Comparison of ENCODE assay signal across 11 cellular contexts in genomic region chr14:104693482-104694431, GRCh38. TPM values are rescaled to one million over a fixed set of nuclear protein-coding genes. Genes with fewer than 3 reads are reported as not detected.
A peak's percentile ranks its signal among the peaks of the same experiment; 100 is the strongest.
DNase-seq lines count a peak whose midpoint lies in the region; ATAC-seq and TF ChIP-seq lines count a peak whose summit lies in the region.
"Had no signal": no experiment of that assay in that cellular context is flagged by ENCODE, and none has a peak within 500 bp of the region (broad histone marks: within the 10 kb centered on the region; RNA-seq: fewer than 3 reads in every experiment).

No MANE protein-coding gene starts in this region.

- no peak overlapping the region for H3K4me3 Mint-ChIP-seq in activated naive CD4-positive, alpha-beta T cell treated with anti-CD3 and anti-CD28 coated beads for 36 hours
- H3K4me3 Mint-ChIP-seq in activated T-helper 2 cell treated with anti-CD3 and anti-CD28 coated beads, Interferon-gamma antibody, Interleukin-2, Interleukin-4, amounts not matched to agents 10 μg/mL and 5 μg/mL and 100 μg/mL, durations not matched to agents 14 hours and 24 hours and 36 hours (ENCODE audit: low read depth) = peak overlapping the region; percentile 60

- ATAC-seq in right lobe of liver (peak; percentile 54 to 69 (median 63)), left colon (no peak)

- WGBS in right lobe of liver (ENCODE audit: insufficient coverage, low coverage, low lambda C conversion rate, missing lambda C conversion rate) = 89% methylated on average over 3 of the region's 26 CpGs
- 75% methylated on average over 8 of the region's 26 CpGs for WGBS in suprapubic skin

- no peak for DNase-seq in activated naive CD4-positive, alpha-beta T cell treated with anti-CD3 and anti-CD28 coated beads for 36 hours
- DNase-seq in activated naive CD4-positive, alpha-beta T cell treated with anti-CD3 and anti-CD28 coated beads, Interleukin-2, amount 50 U/mL, for 16 hours = no peak
- DNase-seq in activated T-helper 2 cell treated with anti-CD3 and anti-CD28 coated beads, Interferon-gamma antibody, Interleukin-2, Interleukin-4, amounts not matched to agents 10 μg/mL and 5 μg/mL and 100 μg/mL, durations not matched to agents 14 hours and 24 hours and 36 hours (ENCODE audit: low spot score) = no peak
- DNase-seq in right lobe of liver (peak; percentile 84 to 92 (median 91)), suprapubic skin (ENCODE audit: low spot score in 2 of 2) (no peak), left colon (no peak), DMS153 (lab: John Stamatoyannopoulos, UW) (no peak), ascending aorta (ENCODE audit: low spot score in 2 of 2) (no peak)
- DNase-seq: activated CD8-positive, alpha-beta memory T cell treated with anti-CD3 and anti-CD28 coated beads for 24 hours; H7; NCI-H524 had no signal

- no peaks in the 10 kb centered on the region for H3K9me3 Mint-ChIP-seq in activated naive CD4-positive, alpha-beta T cell treated with anti-CD3 and anti-CD28 coated beads for 36 hours
- no peaks in the 10 kb centered on the region for H3K9me3 Mint-ChIP-seq in activated T-helper 2 cell treated with anti-CD3 and anti-CD28 coated beads, Interferon-gamma antibody, Interleukin-2, Interleukin-4, amounts not matched to agents 10 μg/mL and 5 μg/mL and 100 μg/mL, durations not matched to agents 14 hours and 24 hours and 36 hours

- CTCF ChIA-PET in activated naive CD4-positive, alpha-beta T cell treated with anti-CD3 and anti-CD28 coated beads for 36 hours (lab: Charles Lee) = interaction anchor here (0.6 kb wide), 1 partner anchor 132 kb away, joined by 3 read pairs; no protein-coding TSS in a partner anchor

- H3K4me1 Mint-ChIP-seq in activated naive CD4-positive, alpha-beta T cell treated with anti-CD3 and anti-CD28 coated beads for 36 hours (ENCODE audit: low read depth) = peaks cover 45% of the 10 kb centered on the region
- H3K4me1 Mint-ChIP-seq in activated T-helper 2 cell treated with anti-CD3 and anti-CD28 coated beads, Interferon-gamma antibody, Interleukin-2, Interleukin-4, amounts not matched to agents 10 μg/mL and 5 μg/mL and 100 μg/mL, durations not matched to agents 14 hours and 24 hours and 36 hours (ENCODE audit: low read depth) = peaks cover 18% of the 10 kb centered on the region

- TF ChIP-seq EP300 in suprapubic skin (IDR thresholded peaks at IDR 0.05) = no peak

- peaks cover 1% of the 10 kb centered on the region for H3K36me3 Mint-ChIP-seq in activated naive CD4-positive, alpha-beta T cell treated with anti-CD3 and anti-CD28 coated beads for 36 hours (ENCODE audit: low read depth)
- H3K36me3 Mint-ChIP-seq in activated T-helper 2 cell treated with anti-CD3 and anti-CD28 coated beads, Interferon-gamma antibody, Interleukin-2, Interleukin-4, amounts not matched to agents 10 μg/mL and 5 μg/mL and 100 μg/mL, durations not matched to agents 14 hours and 24 hours and 36 hours (ENCODE audit: low read depth) = peaks cover 13% of the 10 kb centered on the region

- H3K4me1 ChIP-seq in right lobe of liver = peaks cover 0 to 84% (median 30%) of the 10 kb centered on the region in 4 donors
- H3K4me1 ChIP-seq in suprapubic skin = peaks cover 96% of the 10 kb centered on the region
- peaks cover 32 to 66% of the 10 kb centered on the region in 2 donors for H3K4me1 ChIP-seq in ascending aorta

- TF ChIP-seq POLR2A in right lobe of liver (IDR thresholded peaks at IDR 0.05) (no peak), suprapubic skin (IDR thresholded peaks at IDR 0.05) (no peak)

- H3K9me3 ChIP-seq in right lobe of liver = no peaks in the 10 kb centered on the region
- H3K9me3 ChIP-seq in suprapubic skin = no peaks in the 10 kb centered on the region
- no peaks in the 10 kb centered on the region for H3K9me3 ChIP-seq in ascending aorta

- H3K36me3 ChIP-seq in right lobe of liver = peaks cover 0 to 5% (median 0%) of the 10 kb centered on the region in 4 donors
- no peaks in the 10 kb centered on the region for H3K36me3 ChIP-seq in suprapubic skin
- H3K36me3 ChIP-seq in ascending aorta = peaks cover 0 to 10% of the 10 kb centered on the region in 2 donors

- peak overlapping the region; percentile 58 for H3K27ac Mint-ChIP-seq in activated naive CD4-positive, alpha-beta T cell treated with anti-CD3 and anti-CD28 coated beads for 36 hours
- H3K27ac Mint-ChIP-seq in activated T-helper 2 cell treated with anti-CD3 and anti-CD28 coated beads, Interferon-gamma antibody, Interleukin-2, Interleukin-4, amounts not matched to agents 10 μg/mL and 5 μg/mL and 100 μg/mL, durations not matched to agents 14 hours and 24 hours and 36 hours = peak overlapping the region; percentile 78

- H3K27me3 ChIP-seq in right lobe of liver (no peaks in the 10 kb centered on the region), suprapubic skin (no peaks in the 10 kb centered on the region), ascending aorta (no peaks in the 10 kb centered on the region)

- H3K27ac ChIP-seq in right lobe of liver = peak overlapping the region in 1 of 3 donors; percentile 43
- H3K27ac ChIP-seq in suprapubic skin = peak overlapping the region; percentile 34
- peak overlapping the region in 1 of 2 donors; percentile 55 for H3K27ac ChIP-seq in ascending aorta

- H3K27me3 Mint-ChIP-seq in activated naive CD4-positive, alpha-beta T cell treated with anti-CD3 and anti-CD28 coated beads for 36 hours (ENCODE audit: low read depth) = no peaks in the 10 kb centered on the region
- no peaks in the 10 kb centered on the region for H3K27me3 Mint-ChIP-seq in activated T-helper 2 cell treated with anti-CD3 and anti-CD28 coated beads, Interferon-gamma antibody, Interleukin-2, Interleukin-4, amounts not matched to agents 10 μg/mL and 5 μg/mL and 100 μg/mL, durations not matched to agents 14 hours and 24 hours and 36 hours (ENCODE audit: low read depth)

- H3K4me3 ChIP-seq in right lobe of liver (no peak overlapping the region), suprapubic skin (no peak overlapping the region), ascending aorta (no peak overlapping the region)

- intact Hi-C loops in activated naive CD4-positive, alpha-beta T cell treated with anti-CD3 and anti-CD28 coated beads for 36 hours (cut with micrococcal nuclease) = no loop called here
- intact Hi-C loops in activated T-helper 2 cell treated with anti-CD3 and anti-CD28 coated beads, Interferon-gamma antibody, Interleukin-2, Interleukin-4, amounts not matched to agents 10 μg/mL and 5 μg/mL and 100 μg/mL, durations not matched to agents 14 hours and 24 hours and 36 hours (cut with micrococcal nuclease) = no loop called here
- intact Hi-C loops in right lobe of liver (cut with DNase I) (no loop called here), left colon (cut with DNase I, micrococcal nuclease) (no loop called here), ascending aorta (cut with DNase I) (no loop called here)

- no peak for TF ChIP-seq CTCF in right lobe of liver (IDR thresholded peaks at IDR 0.05)
- TF ChIP-seq CTCF in suprapubic skin (IDR thresholded peaks at IDR 0.05) = no peak
- no peak for TF ChIP-seq CTCF in ascending aorta (IDR thresholded peaks at IDR 0.05)

RNA-seq across cellular contexts. Expression of gene INF2, which starts 4.3 kb away (rescaled TPM):
- total RNA-seq in activated naive CD4-positive, alpha-beta T cell treated with anti-CD3 and anti-CD28 coated beads for 36 hours = 10 to 100 TPM; 50.7 to 50.9 TPM
- 93.7 and 93.8 TPM in 2 replicates for total RNA-seq in activated T-helper 2 cell treated with anti-CD3 and anti-CD28 coated beads, Interferon-gamma antibody, Interleukin-2, Interleukin-4, amounts not matched to agents 10 μg/mL and 5 μg/mL and 100 μg/mL, durations not matched to agents 14 hours and 24 hours and 36 hours
- 10 to 100 TPM; 47.5 to 98.2 (median 71.4) TPM for total RNA-seq in right lobe of liver
- 100 to 1,000 TPM in 1 of 4 donors, 10 to 100 TPM in 3; 52.1 to 126 (median 81.8) TPM for total RNA-seq in suprapubic skin
- 100 to 1,000 TPM; 187 to 203 TPM for total RNA-seq in left colon
- 249 TPM for total RNA-seq in ascending aorta

RNA-seq across cellular contexts. Expression of gene ADSS1, which starts 30.3 kb away (rescaled TPM):
- total RNA-seq in activated naive CD4-positive, alpha-beta T cell treated with anti-CD3 and anti-CD28 coated beads for 36 hours = 1 to 10 TPM; 5.1 to 5.5 TPM
- total RNA-seq in activated T-helper 2 cell treated with anti-CD3 and anti-CD28 coated beads, Interferon-gamma antibody, Interleukin-2, Interleukin-4, amounts not matched to agents 10 μg/mL and 5 μg/mL and 100 μg/mL, durations not matched to agents 14 hours and 24 hours and 36 hours = 1.1 and 2.4 TPM in 2 replicates
- 10 to 100 TPM in 5 of 6 experiments, 1 to 10 TPM in 1; 8.1 to 50.5 (median 36.8) TPM for total RNA-seq in right lobe of liver
- 10 to 100 TPM in 2 of 4 donors, 1 to 10 TPM in 2; 2.8 to 12.4 (median 9.0) TPM for total RNA-seq in suprapubic skin
- 1 to 10 TPM; 3.3 to 4.4 TPM for total RNA-seq in left colon
- 30.2 TPM for total RNA-seq in ascending aorta

RNA-seq across cellular contexts. Expression of gene SIVA1, which starts 59.2 kb away (rescaled TPM):
- 10 to 100 TPM; 86.1 to 92.7 TPM for total RNA-seq in activated naive CD4-positive, alpha-beta T cell treated with anti-CD3 and anti-CD28 coated beads for 36 hours
- 96.0 and 104 TPM in 2 replicates for total RNA-seq in activated T-helper 2 cell treated with anti-CD3 and anti-CD28 coated beads, Interferon-gamma antibody, Interleukin-2, Interleukin-4, amounts not matched to agents 10 μg/mL and 5 μg/mL and 100 μg/mL, durations not matched to agents 14 hours and 24 hours and 36 hours
- 100 to 1,000 TPM in 2 of 6 experiments, 10 to 100 TPM in 4; 38.1 to 252 (median 50.6) TPM for total RNA-seq in right lobe of liver
- total RNA-seq in suprapubic skin = 100 to 1,000 TPM in 3 of 4 donors, 10 to 100 TPM in 1; 94.0 to 159 (median 142) TPM
- 10 to 100 TPM; 53.2 to 59.3 TPM for total RNA-seq in left colon
- total RNA-seq in ascending aorta = 410 TPM

Comparison
In these comparisons a context has a peak if more than half of its experiments do, and no peak if none do; other contexts are left out.
1. DNase-seq: peak in right lobe of liver (3 of 3); none in activated naive CD4-positive, alpha-beta T cell treated with anti-CD3 and anti-CD28 coated beads for 36 hours (single experiment), activated naive CD4-positive, alpha-beta T cell treated with anti-CD3 and anti-CD28 coated beads, Interleukin-2, amount 50 U/mL, for 16 hours (single experiment), activated T-helper 2 cell treated with anti-CD3 and anti-CD28 coated beads, Interferon-gamma antibody, Interleukin-2, Interleukin-4, amounts not matched to agents 10 μg/mL and 5 μg/mL and 100 μg/mL, durations not matched to agents 14 hours and 24 hours and 36 hours (single experiment), suprapubic skin (0 of 2), left colon (0 of 2), DMS153 (single experiment) and ascending aorta (0 of 2).